31 cellular contexts compared by ENCODE assay signal in the genomic region with DNA sequence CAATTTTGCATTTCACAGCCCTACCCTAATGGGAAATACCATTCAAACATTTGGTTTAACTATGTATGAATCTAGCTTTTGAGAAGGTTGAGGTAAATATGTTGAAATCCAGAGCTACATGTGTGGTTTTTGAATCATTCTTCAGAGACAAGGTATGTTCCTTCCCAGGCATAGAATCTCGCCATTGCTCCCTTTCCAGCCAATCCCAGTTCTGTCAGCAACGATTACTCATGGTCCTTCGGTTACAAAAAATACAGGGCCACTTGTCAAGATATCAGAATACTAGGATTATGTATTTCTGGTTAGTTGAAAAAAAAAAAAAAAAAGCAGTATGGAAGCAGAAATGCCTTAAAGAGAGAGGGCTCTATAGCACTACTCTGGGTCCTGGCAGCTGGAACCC.
"Had no signal": no experiment of that assay in that cellular context is flagged by ENCODE, and none has a peak within 500 bp of the region (broad histone marks: within the 10 kb centered on the region; RNA-seq: fewer than 3 reads in every experiment).

No MANE protein-coding gene starts in this region.

- ATAC-seq: activated naive CD8-positive, alpha-beta T cell treated with anti-CD3 and anti-CD28 coated beads, Interleukin-2, amount 50 U/mL, for 24 hours; activated T-cell treated with anti-CD3 and anti-CD28 coated beads, Interleukin-2, amount 50 U/mL, for 4 hours; Panc1; T-helper 17 cell had no signal

- H3K4me3 ChIP-seq: MG63, SJSA1 had no signal

- H3K36me3 ChIP-seq: MG63 had no signal

- H3K36me3 Mint-ChIP-seq: activated CD4-positive, alpha-beta memory T cell treated with anti-CD3 and anti-CD28 coated beads for 36 hours; activated naive CD4-positive, alpha-beta T cell treated with anti-CD3 and anti-CD28 coated beads, Interleukin-2, amount 10 ng/mL, durations not matched to agents 7 days and 5 days; activated naive CD8-positive, alpha-beta T cell had no signal

- H3K4me2 ChIP-seq: SK-N-SH had no signal

- H3K27me3 Mint-ChIP-seq: activated B cell treated with CpG ODN at 0.5 μM for 24 hours; activated naive CD4-positive, alpha-beta T cell treated with anti-CD3 and anti-CD28 coated beads, Interleukin-2, amount 10 ng/mL, durations not matched to agents 7 days and 5 days; activated naive CD8-positive, alpha-beta T cell treated with anti-CD3 and anti-CD28 coated beads, Interleukin-2, amount 50 U/mL, for 24 hours; T-helper 17 cell had no signal

- H3K27ac Mint-ChIP-seq: activated B cell treated with CpG ODN at 0.5 μM for 24 hours; activated CD4-positive, alpha-beta memory T cell treated with anti-CD3 and anti-CD28 coated beads for 36 hours; activated naive CD8-positive, alpha-beta T cell; activated naive CD8-positive, alpha-beta T cell treated with anti-CD3 and anti-CD28 coated beads, Interleukin-2, amount 50 U/mL, for 24 hours; activated T-helper 1 cell treated with anti-CD3 and anti-CD28 coated beads, Interleukin-12 subunit alpha, Interleukin-12 subunit beta, Interleukin-2, Interleukin-4 antibody, amounts not matched to agents 30 ng/mL and 10 ng/mL and 1 ng/mL, durations not matched to agents 14 hours and 24 hours and 36 hours; T-helper 17 cell had no signal

- H3K9ac ChIP-seq: SK-N-SH had no signal

- H3K9me3 ChIP-seq: MG63, SJSA1, SK-N-SH had no signal

- H3K4me1 Mint-ChIP-seq: activated B cell treated with CpG ODN at 0.5 μM for 24 hours; activated naive CD4-positive, alpha-beta T cell treated with anti-CD3 and anti-CD28 coated beads, Interleukin-2, amount 10 ng/mL, durations not matched to agents 7 days and 5 days; activated naive CD8-positive, alpha-beta T cell treated with anti-CD3 and anti-CD28 coated beads, Interleukin-2, amount 50 U/mL, for 24 hours; T-helper 17 cell had no signal

- H3K27me3 ChIP-seq: MG63, SJSA1 had no signal

- H3K27ac ChIP-seq: SJSA1, VCaP had no signal

- DNase-seq: activated B cell treated with CpG ODN at 0.5 μM for 24 hours; activated CD4-positive, alpha-beta memory T cell treated with anti-CD3 and anti-CD28 coated beads for 36 hours; activated CD4-positive, alpha-beta T cell treated with anti-CD3 and anti-CD28 coated beads for 4 hours; activated CD4-positive, alpha-beta T cell treated with anti-CD3 and anti-CD28 coated beads, Interleukin-2, amount 50 U/mL, for 1 hour; activated CD4-positive, CD25-positive, alpha-beta regulatory T cell treated with anti-CD3 and anti-CD28 coated beads, Interleukin-2, amount 50 U/mL, for 72 hours; activated CD8-positive, alpha-beta memory T cell treated with anti-CD3 and anti-CD28 coated beads, Interleukin-2, amount 50 U/mL, for 4 hours; activated effector memory CD4-positive, alpha-beta T cell treated with Interleukin-2 at 50 U/mL for 16 hours; activated naive CD4-positive, alpha-beta T cell treated with anti-CD3 and anti-CD28 coated beads, Interleukin-2, amount 10 ng/mL, durations not matched to agents 7 days and 5 days; activated naive CD8-positive, alpha-beta T cell treated with anti-CD3 and anti-CD28 coated beads, Interleukin-2, amount 50 U/mL, for 24 hours; activated T-cell treated with anti-CD3 and anti-CD28 coated beads for 4 hours; activated T-cell treated with anti-CD3 and anti-CD28 coated beads, Interleukin-2, amount 50 U/mL, for 4 hours; amniotic stem cell; aorta; caudate nucleus; MG63; NCI-H1048; NCI-H1105 treated with DMSO at 0.1 percent for 48 hours; NCI-H1436; NCI-H1694; NCI-H1930; NCI-H2081 treated with DMSO at 0.1 percent for 48 hours; NCI-H345; NCI-H524 treated with DMSO at 0.1 percent for 48 hours; SHP77; SK-N-SH; T-helper 17 cell had no signal

- H3K4me3 Mint-ChIP-seq: activated B cell treated with CpG ODN at 0.5 μM for 24 hours; activated CD4-positive, alpha-beta memory T cell treated with anti-CD3 and anti-CD28 coated beads for 36 hours; activated naive CD4-positive, alpha-beta T cell treated with anti-CD3 and anti-CD28 coated beads, Interleukin-2, amount 10 ng/mL, durations not matched to agents 7 days and 5 days; activated naive CD8-positive, alpha-beta T cell; activated naive CD8-positive, alpha-beta T cell treated with anti-CD3 and anti-CD28 coated beads, Interleukin-2, amount 50 U/mL, for 24 hours; activated T-cell treated with anti-CD3 and anti-CD28 coated beads, Interleukin-2, amount 50 U/mL, for 4 hours; activated T-helper 1 cell treated with anti-CD3 and anti-CD28 coated beads, Interleukin-12 subunit alpha, Interleukin-12 subunit beta, Interleukin-2, Interleukin-4 antibody, amounts not matched to agents 30 ng/mL and 10 ng/mL and 1 ng/mL, durations not matched to agents 14 hours and 24 hours and 36 hours; T-helper 17 cell had no signal

- H3K9me3 Mint-ChIP-seq: activated B cell treated with CpG ODN at 0.5 μM for 24 hours; activated CD4-positive, alpha-beta memory T cell treated with anti-CD3 and anti-CD28 coated beads for 36 hours; activated naive CD4-positive, alpha-beta T cell treated with anti-CD3 and anti-CD28 coated beads, Interleukin-2, amount 10 ng/mL, durations not matched to agents 7 days and 5 days; activated naive CD8-positive, alpha-beta T cell treated with anti-CD3 and anti-CD28 coated beads, Interleukin-2, amount 50 U/mL, for 24 hours; activated T-cell treated with anti-CD3 and anti-CD28 coated beads, Interleukin-2, amount 50 U/mL, for 4 hours; activated T-helper 1 cell treated with anti-CD3 and anti-CD28 coated beads, Interleukin-12 subunit alpha, Interleukin-12 subunit beta, Interleukin-2, Interleukin-4 antibody, amounts not matched to agents 30 ng/mL and 10 ng/mL and 1 ng/mL, durations not matched to agents 14 hours and 24 hours and 36 hours had no signal
